Comparison of ENCODE assay signal across 10 cellular contexts in the genomic region with DNA sequence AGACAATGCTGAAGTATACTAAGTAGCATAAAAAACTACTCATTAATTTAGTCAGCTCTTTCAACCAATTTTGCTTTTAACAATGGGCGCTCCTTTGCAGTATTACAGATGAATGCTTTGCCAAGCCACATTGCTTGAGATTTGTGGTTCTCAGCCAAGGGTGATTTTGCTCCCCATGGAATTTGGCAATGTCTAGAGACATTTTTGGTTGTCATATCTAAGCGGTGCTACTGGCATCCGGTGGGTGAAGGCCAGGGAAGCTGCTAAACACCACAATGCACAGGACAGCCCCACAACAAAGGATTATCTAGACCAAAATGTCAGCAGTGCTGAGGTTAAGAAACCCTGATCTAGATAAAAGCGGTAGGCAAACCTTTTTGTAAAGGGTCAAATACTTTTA.
DNase-seq lines count a peak whose midpoint lies in the region; ATAC-seq and TF ChIP-seq lines count a peak whose summit lies in the region.
"Had no signal": no experiment of that assay in that cellular context is flagged by ENCODE, and none has a peak within 500 bp of the region (broad histone marks: within the 10 kb centered on the region; RNA-seq: fewer than 3 reads in every experiment).

No MANE protein-coding gene starts in this region.

- H2BK12ac ChIP-seq in H9 (ENCODE audit: insufficient read length, low read depth, low read length): no peak overlapping the region

- H2AK5ac ChIP-seq in H9 (ENCODE audit: insufficient read length, low read length): no peak overlapping the region

- no peaks in the 10 kb centered on the region for H3K79me1 ChIP-seq in H9 (ENCODE audit: insufficient read depth, low read depth, low read length, poor library complexity, severe bottlenecking)

- no peaks in the 10 kb centered on the region for H3K9me3 Mint-ChIP-seq in H9
- H3K9me3 Mint-ChIP-seq in activated naive CD8-positive, alpha-beta T cell treated with anti-CD3 and anti-CD28 coated beads, Interleukin-2, amount 50 U/mL, for 24 hours: no peaks in the 10 kb centered on the region

- H3K56ac ChIP-seq in H9 (ENCODE audit: insufficient read length, low read depth, low read length): no peak overlapping the region

- H2AFZ ChIP-seq in H9 (ENCODE audit: low read length): no peak overlapping the region

- H3K4me1 ChIP-seq in H9 (ENCODE audit: insufficient read depth, low read length) (peaks cover 22% of the 10 kb centered on the region), ovary (ENCODE audit: insufficient read depth) (peaks cover 12% of the 10 kb centered on the region)

- no peaks in the 10 kb centered on the region for H3K9me3 ChIP-seq in H9 (ENCODE audit: control insufficient read depth, low read depth, low read length)
- H3K9me3 ChIP-seq in ovary: no peaks in the 10 kb centered on the region
- H3K9me3 ChIP-seq: BE2C had no signal

- H4K91ac ChIP-seq in H9 (ENCODE audit: insufficient read length, low read depth, low read length): no peak overlapping the region

- WGBS in H9 (ENCODE audit: extremely low coverage, insufficient read length, low lambda C conversion rate): no CpG with 5 or more reads among the region's 4 CpGs
- 20 to 41% (median 29%) methylated on average over 4 of the region's 4 CpGs for WGBS in ovary, 3 donors

- H3K9ac ChIP-seq in H9 (ENCODE audit: extremely low read depth, insufficient read length, low read length): no peak overlapping the region

- peaks cover 74% of the 10 kb centered on the region in 2 experiments for H3K4me1 Mint-ChIP-seq in H9
- H3K4me1 Mint-ChIP-seq in activated naive CD8-positive, alpha-beta T cell treated with anti-CD3 and anti-CD28 coated beads, Interleukin-2, amount 50 U/mL, for 24 hours: peaks cover 43% of the 10 kb centered on the region

- DNase-seq in A172 (ENCODE audit: low spot score): peak; percentile 83
- no peak for DNase-seq in H9
- DNase-seq in activated naive CD8-positive, alpha-beta T cell treated with anti-CD3 and anti-CD28 coated beads, Interleukin-2, amount 50 U/mL, for 24 hours: no peak
- DNase-seq in left ventricle myocardium superior: no peak
- no peak for DNase-seq in sciatic nerve (ENCODE audit: low spot score)
- DNase-seq in ovary: no peak
- no peak for DNase-seq in ecto neural progenitor cell (ENCODE audit: low spot score)
- DNase-seq in pons (ENCODE audit: low spot score): no peak
- DNase-seq: BE2C, GOT3 had no signal

- H3K4me3 ChIP-seq in ovary: no peak overlapping the region

- no peak overlapping the region for H3K18ac ChIP-seq in H9 (ENCODE audit: insufficient read length, low read depth, low read length)

- intact Hi-C loops in left ventricle myocardium superior (cut with micrococcal nuclease): no loop called here
- intact Hi-C loops in sciatic nerve (cut with DNase I): loop anchor here (5.0 kb wide), 1 partner anchor 1928 kb away; no protein-coding TSS in a partner anchor
- intact Hi-C loops in ovary (cut with DNase I): no loop called here

- H4K20me1 ChIP-seq in H9 (ENCODE audit: control insufficient read depth, insufficient read depth, insufficient read length): no peaks in the 10 kb centered on the region

- no peak overlapping the region for H4K5ac ChIP-seq in H9 (ENCODE audit: insufficient read length, low read depth, low read length)

- H3K27me3 ChIP-seq in H9 (ENCODE audit: insufficient read depth, low read length) (no peaks in the 10 kb centered on the region), ovary (no peaks in the 10 kb centered on the region)
- H3K27me3 ChIP-seq: BE2C had no signal

- H2BK5ac ChIP-seq in H9 (ENCODE audit: insufficient read length, low read length): no peak overlapping the region

- no peak overlapping the region for H3T11ph ChIP-seq in H9 (ENCODE audit: low read length)

- no peak overlapping the region for H3K4ac ChIP-seq in H9 (ENCODE audit: low read depth, low read length)

- no peak overlapping the region for H3K14ac ChIP-seq in H9 (ENCODE audit: insufficient read depth, low read length)

- H3K36me3 ChIP-seq in ovary: no peaks in the 10 kb centered on the region
- H3K36me3 ChIP-seq: BE2C had no signal

- no peak overlapping the region for H2BK20ac ChIP-seq in H9 (ENCODE audit: low read depth, low read length, poor library complexity, severe bottlenecking)

- H3K23ac ChIP-seq in H9 (ENCODE audit: insufficient read length, low read depth, low read length): no peak overlapping the region

- H4K8ac ChIP-seq in H9 (replicated peaks; ENCODE audit: insufficient read length, low read depth, low read length): no peak overlapping the region

- H3K27ac Mint-ChIP-seq in H9: peak overlapping the region; percentile 20 to 38 (median 23); a peak in 3 of 7 replicates
- H3K27ac Mint-ChIP-seq in activated naive CD8-positive, alpha-beta T cell treated with anti-CD3 and anti-CD28 coated beads, Interleukin-2, amount 50 U/mL, for 24 hours: no peak overlapping the region

- 0 out of 2 replicates have a peak, but pooled peaks cover 2% of the 10 kb centered on the region for H3K79me2 ChIP-seq in H9 (ENCODE audit: insufficient read depth, low read length)

- H3K23me2 ChIP-seq in H9 (ENCODE audit: insufficient read length, low read depth, low read length, poor library complexity, severe bottlenecking): no peaks in the 10 kb centered on the region

- peak; percentile 57 for ATAC-seq in activated naive CD8-positive, alpha-beta T cell treated with anti-CD3 and anti-CD28 coated beads, Interleukin-2, amount 50 U/mL, for 24 hours
- ATAC-seq in left ventricle myocardium superior: peak; percentile 71
- no peak for ATAC-seq in sciatic nerve

- no peak overlapping the region for H3K4me3 Mint-ChIP-seq in H9
- H3K4me3 Mint-ChIP-seq in activated naive CD8-positive, alpha-beta T cell treated with anti-CD3 and anti-CD28 coated beads, Interleukin-2, amount 50 U/mL, for 24 hours: no peak overlapping the region

- no peak for TF ChIP-seq POLR2A in ovary (IDR thresholded peaks at IDR 0.05)

- no peak overlapping the region for H3K4me2 ChIP-seq in H9 (ENCODE audit: insufficient read depth, insufficient read length, low read length)

- H2BK120ac ChIP-seq in H9 (ENCODE audit: low read depth, low read length, poor library complexity, severe bottlenecking): no peak overlapping the region

- TF ChIP-seq EP300 in ovary (IDR thresholded peaks at IDR 0.05): no peak

- H3K36me3 Mint-ChIP-seq in H9 (ENCODE audit: insufficient read depth in 1 of 3, low read depth in 3 of 3): peaks cover 0 to 7% (median 5%) of the 10 kb centered on the region in 3 experiments; a peak in 4 of 7 replicates
- H3K36me3 Mint-ChIP-seq in activated naive CD8-positive, alpha-beta T cell treated with anti-CD3 and anti-CD28 coated beads, Interleukin-2, amount 50 U/mL, for 24 hours (ENCODE audit: low read depth): peaks cover 2% of the 10 kb centered on the region

- TF ChIP-seq CTCF in H9 (conservative IDR thresholded peaks at IDR 0.05) (no peak), ovary (IDR thresholded peaks at IDR 0.05) (no peak)

- H3K27me3 Mint-ChIP-seq in H9 (ENCODE audit: low read depth): no peaks in the 10 kb centered on the region
- H3K27me3 Mint-ChIP-seq in activated naive CD8-positive, alpha-beta T cell treated with anti-CD3 and anti-CD28 coated beads, Interleukin-2, amount 50 U/mL, for 24 hours: no peaks in the 10 kb centered on the region

- no peak overlapping the region for H2BK15ac ChIP-seq in H9 (ENCODE audit: low read depth, low read length)

- no peak overlapping the region for H3K27ac ChIP-seq in H9 (ENCODE audit: insufficient read length, low read depth, low read length)
- peak overlapping the region in 1 of 2 donors; percentile 10 for H3K27ac ChIP-seq in ovary
